ENCODE assay signal across 1 cellular context in genomic region chr2:119756837-119757236, GRCh38.
TF ChIP-seq lines count a peak whose summit lies in the region.

No MANE protein-coding gene starts in this region.

TF ChIP-seq in HCT116, 20 proteins besides CTCF, POLR2A, EP300 and RAD21 (continued from another document):
- no peak for TF ChIP-seq SRF (IDR thresholded peaks at IDR 0.05; ENCODE audit: low read depth)
TF ChIP-seq in HCT116: peak in this region for 6.
